2 cellular contexts compared by ENCODE assay signal in the genomic region with DNA sequence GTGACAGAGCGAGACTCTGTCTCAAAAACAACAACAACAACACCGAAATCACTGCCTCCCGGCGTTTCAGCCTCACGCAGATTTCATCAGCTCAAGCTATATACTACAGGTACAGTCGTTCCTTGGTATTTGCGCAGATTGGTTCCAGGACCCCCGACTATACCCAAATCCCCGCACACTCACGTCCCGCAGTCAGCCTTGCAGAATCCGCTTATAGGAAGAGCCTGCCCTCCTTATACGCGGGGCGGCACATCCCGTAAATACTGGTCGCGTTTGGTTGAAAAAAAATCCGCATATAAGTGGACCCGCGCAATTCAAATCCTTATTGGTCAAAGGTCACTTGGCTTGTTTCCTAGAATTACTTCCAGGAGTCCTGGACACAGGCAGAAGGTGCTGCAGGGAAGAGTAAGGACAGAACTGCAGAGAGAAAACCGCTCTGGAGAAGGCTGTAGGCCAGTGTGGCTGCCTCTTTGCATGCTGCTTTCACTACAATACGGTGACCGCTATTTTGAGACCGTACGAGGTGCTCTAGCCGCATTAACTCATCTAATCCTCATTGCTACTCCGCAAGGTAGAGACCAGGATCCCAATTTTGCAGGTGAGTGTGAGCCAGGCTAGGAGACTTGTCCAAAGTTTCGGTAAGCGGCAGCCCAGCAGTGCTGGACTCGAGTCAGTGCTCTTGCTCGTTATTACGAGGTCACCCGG.
TF ChIP-seq lines count a peak whose summit lies in the region.

No MANE protein-coding gene starts in this region.

TF ChIP-seq in A549, 52 proteins besides CTCF, POLR2A, EP300 and RAD21:
- TF ChIP-seq HDAC2 (IDR thresholded peaks at IDR 0.05) (no peak), GATA3 (IDR thresholded peaks at IDR 0.05; ENCODE audit: borderline replicate concordance) (no peak), MYC (IDR thresholded peaks at IDR 0.05; ENCODE audit: borderline replicate concordance, low read length) (no peak), KDM1A (IDR thresholded peaks at IDR 0.05; ENCODE audit: low read depth) (no peak), CHD2 (IDR thresholded peaks at IDR 0.05; ENCODE audit: low read length, partially characterized antibody) (no peak), JUN (IDR thresholded peaks at IDR 0.05) (no peak)
TF ChIP-seq in A549: peak in this region for 0.

TF ChIP-seq in H1, 55 proteins besides CTCF, POLR2A, EP300 and RAD21:
- no peak for TF ChIP-seq BACH1 (IDR thresholded peaks at IDR 0.05; ENCODE audit: low read length)
- TF ChIP-seq BCL11A (IDR thresholded peaks at IDR 0.05; ENCODE audit: low read depth in 2 of 2, low read length in 2 of 2): no peak
- no peak for TF ChIP-seq HDAC6 (IDR thresholded peaks at IDR 0.05; ENCODE audit: low read depth, low read length)
- no peak for TF ChIP-seq FOSL1 (IDR thresholded peaks at IDR 0.05; ENCODE audit: insufficient read depth, low read depth, low read length)
- no peak for TF ChIP-seq CREB1 (IDR thresholded peaks at IDR 0.05)
- TF ChIP-seq RFX5 (IDR thresholded peaks at IDR 0.05; ENCODE audit: borderline replicate concordance, low read depth, low read length): no peak
- TF ChIP-seq, protein P1, sequence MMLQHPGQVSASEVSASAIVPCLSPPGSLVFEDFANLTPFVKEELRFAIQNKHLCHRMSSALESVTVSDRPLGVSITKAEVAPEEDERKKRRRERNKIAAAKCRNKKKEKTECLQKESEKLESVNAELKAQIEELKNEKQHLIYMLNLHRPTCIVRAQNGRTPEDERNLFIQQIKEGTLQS (IDR thresholded peaks at IDR 0.05; ENCODE audit: insufficient read depth, low read depth, low read length): no peak
- no peak for TF ChIP-seq SIRT6 (IDR thresholded peaks at IDR 0.05; ENCODE audit: low read length)
- no peak for TF ChIP-seq HDAC2 (IDR thresholded peaks at IDR 0.05; ENCODE audit: borderline replicate concordance in 1 of 2, low read depth in 2 of 2, low read length in 2 of 2)
- TF ChIP-seq SP2 (IDR thresholded peaks at IDR 0.05; ENCODE audit: low read length): no peak
- TF ChIP-seq CTBP2 (IDR thresholded peaks at IDR 0.05; ENCODE audit: borderline replicate concordance, insufficient read depth, insufficient read length, low read length): no peak
TF ChIP-seq in H1: peak in this region for 0.
